In the genomic region with DNA sequence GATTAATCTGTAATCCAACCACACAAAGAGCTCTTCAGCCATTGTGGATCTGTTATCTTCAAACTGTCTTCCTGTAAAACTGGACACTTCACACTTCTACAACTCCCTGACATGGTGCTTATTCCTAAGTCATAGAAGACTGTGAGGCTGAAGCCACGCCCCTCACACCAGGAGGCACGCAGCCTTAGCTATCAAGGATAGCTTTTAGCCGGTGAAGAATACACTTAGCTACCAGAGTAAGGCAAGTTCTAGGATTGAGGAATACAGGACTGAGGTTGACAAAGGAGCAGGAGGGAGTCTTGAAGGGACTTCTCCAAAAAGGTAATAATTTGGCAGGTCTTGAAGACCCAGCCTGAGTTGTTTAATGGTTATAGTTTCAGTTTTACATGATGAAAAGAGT, we compare ENCODE assay signal across 18 cellular contexts.
A peak's percentile ranks its signal among the peaks of the same experiment; 100 is the strongest.
DNase-seq lines count a peak whose midpoint lies in the region; ATAC-seq, FAIRE-seq and TF ChIP-seq lines count a peak whose summit lies in the region.
"Had no signal": no experiment of that assay in that cellular context is flagged by ENCODE, and none has a peak within 500 bp of the region (broad histone marks: within the 10 kb centered on the region; RNA-seq: fewer than 3 reads in every experiment).

No MANE protein-coding gene starts in this region.

- H4K5ac ChIP-seq in IMR-90 (ENCODE audit: low read depth, low read length): no peak overlapping the region

- H3K4me1 Mint-ChIP-seq in neural progenitor cell: peaks cover 7% of the 10 kb centered on the region

- H3K79me1 ChIP-seq in IMR-90 (ENCODE audit: low read depth in 1 of 2, low read length in 2 of 2): no peaks in the 10 kb centered on the region

- FAIRE-seq in K562 (lab: Jason Lieb, UNC): no peak

- no CpG with 5 or more reads among the region's 3 CpGs for WGBS in IMR-90 (ENCODE audit: extremely low coverage in 2 of 2, insufficient read length in 1 of 2), 2 experiments
- WGBS in K562 (ENCODE audit: insufficient coverage, low coverage, missing lambda C conversion rate): 0% methylated on average over 3 of the region's 3 CpGs

- H3K4me1 ChIP-seq in IMR-90 (ENCODE audit: control insufficient read depth, insufficient read depth, low read length) (no peaks in the 10 kb centered on the region), K562 (replicated peaks in 1 of 2; ENCODE audit: control insufficient read depth in 2 of 2, insufficient read depth in 2 of 2, low read length in 2 of 2) (no peaks in the 10 kb centered on the region), neural progenitor cell (no peaks in the 10 kb centered on the region), HAP-1 (no peaks in the 10 kb centered on the region)
- H3K4me1 ChIP-seq: parathyroid adenoma had no signal

- H3F3A ChIP-seq in neural progenitor cell (ENCODE audit: low read depth): no peaks in the 10 kb centered on the region

- H3K9me3 Mint-ChIP-seq in neural progenitor cell: peaks cover 3% of the 10 kb centered on the region

- intact Hi-C loops in IMR-90 (cut with micrococcal nuclease) (no loop called here), K562 (cut with micrococcal nuclease) (no loop called here)

- DNase-seq in GM06990 (ENCODE audit: extremely low read depth, insufficient read length): no peak
- DNase-seq in IMR-90: no peak
- peak in 2 of 4 experiments; percentile 6 to 8 for DNase-seq in K562 (ENCODE audit: extremely low read depth in 1 of 4, low spot score in 3 of 4)
- DNase-seq in neural progenitor cell (ENCODE audit: low spot score): peak; percentile 61
- no peak for DNase-seq in HAP-1 (ENCODE audit: low spot score in 2 of 2)
- DNase-seq in NCI-H345 (lab: John Stamatoyannopoulos, UW): no peak
- DNase-seq: activated CD4-positive, alpha-beta T cell treated with anti-CD3 and anti-CD28 coated beads for 48 hours; activated CD8-positive, alpha-beta memory T cell treated with anti-CD3 and anti-CD28 coated beads, Interleukin-2, amount 50 U/mL, for 4 hours; activated gamma-delta T cell; cerebellar nuclear complex; DMS53; naive thymus-derived CD4-positive, alpha-beta T cell; NCI-H187 treated with DMSO at 0.1 percent for 48 hours; OCI-M1 had no signal

- BruUV-seq in IMR-90 (replicated peaks; lab: Mats Ljungman, UMichigan) (no TSS peak), K562 (replicated peaks; lab: Mats Ljungman, UMichigan) (no TSS peak)

- no peak overlapping the region for H3K14ac ChIP-seq in IMR-90 (replicated peaks; ENCODE audit: low read depth, low read length)

- H3K9me3 ChIP-seq in IMR-90 (ENCODE audit: control insufficient read depth, insufficient read depth, low read length) (no peaks in the 10 kb centered on the region), K562 (replicated peaks; ENCODE audit: control insufficient read depth, insufficient read depth, low read depth, low read length) (no peaks in the 10 kb centered on the region), neural progenitor cell (ENCODE audit: low read depth) (no peaks in the 10 kb centered on the region), HAP-1 (no peaks in the 10 kb centered on the region; the same call in 1 of the 2 replicates)
- H3K9me3 ChIP-seq: thoracic aorta had no signal

- H3K27ac Mint-ChIP-seq in neural progenitor cell: no peak overlapping the region

- no peaks in the 10 kb centered on the region for H3K36me3 ChIP-seq in GM06990 (ENCODE audit: control insufficient read depth, insufficient read depth, low read length)
- no peaks in the 10 kb centered on the region for H3K36me3 ChIP-seq in IMR-90 (ENCODE audit: control insufficient read depth, insufficient read depth, low read length)
- no peaks in the 10 kb centered on the region for H3K36me3 ChIP-seq in K562 (ENCODE audit: control insufficient read depth, insufficient read depth, low read length)
- no peaks in the 10 kb centered on the region for H3K36me3 ChIP-seq in neural progenitor cell
- no peaks in the 10 kb centered on the region for H3K36me3 ChIP-seq in HAP-1 (replicated peaks)
- H3K36me3 ChIP-seq: BLaER1 treated with 17β-estradiol and CSF1 and Interleukin-3, amounts not matched to agents 10 nM and 100 nM; thoracic aorta had no signal

- H3K9me1 ChIP-seq in IMR-90 (ENCODE audit: insufficient read depth, low read length) (no peaks in the 10 kb centered on the region), K562 (ENCODE audit: control insufficient read depth, insufficient read depth, low read length) (no peaks in the 10 kb centered on the region)

- no peak overlapping the region for H3K4ac ChIP-seq in IMR-90 (ENCODE audit: low read depth, low read length)

- TF ChIP-seq CTCF in GM06990 (IDR thresholded peaks at IDR 0.05; ENCODE audit: insufficient read depth, low read length, poor library complexity, severe bottlenecking) (no peak), IMR-90 (conservative IDR thresholded peaks at IDR 0.05; ENCODE audit: low read depth, low read length) (no peak), K562 (IDR thresholded peaks at IDR 0.05 in 2 of 3, conservative IDR thresholded peaks at IDR 0.05 in 1 of 3; ENCODE audit: insufficient read depth in 2 of 3, low read depth in 1 of 3, low read length in 3 of 3) (no peak), neural progenitor cell (IDR thresholded peaks at IDR 0.05) (no peak)

- H2BK15ac ChIP-seq in IMR-90 (ENCODE audit: low read depth, low read length): no peak overlapping the region

- CTCF ChIA-PET in IMR-90 (lab: Yijun Ruan, JAX) (interaction anchor here (0.6 kb wide), 1 partner anchor 378 kb away, joined by 3 read pairs; no protein-coding TSS in a partner anchor), K562 (lab: Yijun Ruan, JAX; ENCODE audit: low intra/inter-chr PET ratio) (no interaction called here)

- TF ChIP-seq POLR2A in IMR-90 (IDR thresholded peaks at IDR 0.05; ENCODE audit: low read depth, low read length): no peak
- no peak for TF ChIP-seq POLR2A in K562 (conservative IDR thresholded peaks at IDR 0.05)

- H2AFZ ChIP-seq in IMR-90 (replicated peaks; ENCODE audit: low read length, poor library complexity) (no peak overlapping the region), K562 (ENCODE audit: low read depth, low read length) (no peak overlapping the region), neural progenitor cell (replicated peaks) (no peak overlapping the region)
- H2AFZ ChIP-seq: parathyroid adenoma had no signal

- H3K27me3 Mint-ChIP-seq in neural progenitor cell (ENCODE audit: insufficient read depth, low read depth): peaks cover 2% of the 10 kb centered on the region

- dilution Hi-C loops in IMR-90 (cut with HindIII; ENCODE audit: low sequenced_read_pairs, unreplicated experiment): no loop called here

- H3K4me3 Mint-ChIP-seq in neural progenitor cell: no peak overlapping the region
- H3K4me3 Mint-ChIP-seq: naive thymus-derived CD4-positive, alpha-beta T cell had no signal

- H3K27me3 ChIP-seq in GM06990 (replicated peaks; ENCODE audit: control insufficient read depth, insufficient read depth, low read length) (no peaks in the 10 kb centered on the region), IMR-90 (ENCODE audit: control insufficient read depth, insufficient read depth, low read length) (no peaks in the 10 kb centered on the region; the same call in 1 of the 2 replicates), K562 (ENCODE audit: control insufficient read depth in 2 of 2, insufficient read depth in 2 of 2, low read length in 2 of 2) (no peaks in the 10 kb centered on the region), neural progenitor cell (no peaks in the 10 kb centered on the region), HAP-1 (ENCODE audit: low read depth) (no peaks in the 10 kb centered on the region)
- H3K27me3 ChIP-seq: BLaER1 treated with 17β-estradiol and CSF1 and Interleukin-3, amounts not matched to agents 10 nM and 100 nM had no signal

- in situ Hi-C loops in IMR-90 (cut with MboI; ENCODE audit: low sequenced_read_pairs): no loop called here
- in situ Hi-C loops in K562 (cut with MboI): no loop called here
- in situ Hi-C loops in HAP-1 (cut with MboI; ENCODE audit: low sequenced_read_pairs): loop anchor here (25.0 kb wide), 1 partner anchor 91 kb away; a partner anchor contains a TSS

- TF ChIP-seq EP300 in K562 (IDR thresholded peaks at IDR 0.05; ENCODE audit: low read length): no peak

- H2BK120ac ChIP-seq in IMR-90 (ENCODE audit: low read depth, low read length): no peak overlapping the region

- H4K20me1 ChIP-seq in IMR-90 (ENCODE audit: insufficient read depth, low read length) (no peaks in the 10 kb centered on the region), K562 (replicated peaks; ENCODE audit: control insufficient read depth, insufficient read depth, low read length) (no peaks in the 10 kb centered on the region), neural progenitor cell (ENCODE audit: low read depth) (no peaks in the 10 kb centered on the region)
- H4K20me1 ChIP-seq: BLaER1 treated with 17β-estradiol and CSF1 and Interleukin-3, amounts not matched to agents 10 nM and 100 nM had no signal

- no peak overlapping the region for H2AK9ac ChIP-seq in IMR-90 (replicated peaks; ENCODE audit: low read depth, low read length, poor library complexity)

- no peak overlapping the region for H3K23ac ChIP-seq in IMR-90 (ENCODE audit: low read depth, low read length)

- no peak overlapping the region for H2AK5ac ChIP-seq in IMR-90 (ENCODE audit: low read depth, low read length)

- POLR2A ChIA-PET in IMR-90 (lab: Charles Lee; ENCODE audit: unreplicated experiment) (no interaction called here), K562 (lab: Yijun Ruan, JAX) (no interaction called here)

- no peak overlapping the region for H3K9ac ChIP-seq in IMR-90 (ENCODE audit: low read depth, low read length)
- H3K9ac ChIP-seq in K562 (ENCODE audit: insufficient read depth in 1 of 2, low read depth in 2 of 2, low read length in 2 of 2): no peak overlapping the region
- H3K9ac ChIP-seq in neural progenitor cell: no peak overlapping the region
- H3K9ac ChIP-seq: BLaER1 treated with 17β-estradiol and CSF1 and Interleukin-3, amounts not matched to agents 10 nM and 100 nM; parathyroid adenoma had no signal

- H4K91ac ChIP-seq in IMR-90 (ENCODE audit: insufficient read depth, low read depth, low read length): no peak overlapping the region

- ATAC-seq in IMR-90 (ENCODE audit: low read depth) (peak; percentile 42; the same call in 1 of the 2 replicates), K562 (no peak)
- ATAC-seq in activated CD4-positive, CD25-positive, alpha-beta regulatory T cell treated with anti-CD3 and anti-CD28 coated beads, Interleukin-2, amount 50 U/mL, for 24 hours: no peak
- ATAC-seq: naive thymus-derived CD4-positive, alpha-beta T cell had no signal

- H3K79me2 ChIP-seq in K562 (ENCODE audit: control insufficient read depth, insufficient read depth, low read length): no peaks in the 10 kb centered on the region
- H3K79me2 ChIP-seq in neural progenitor cell (ENCODE audit: low read depth): no peaks in the 10 kb centered on the region
- H3K79me2 ChIP-seq: parathyroid adenoma had no signal

- no peak overlapping the region for H3K18ac ChIP-seq in IMR-90 (ENCODE audit: low read depth, low read length)

- H2BK20ac ChIP-seq in IMR-90 (ENCODE audit: low read depth, low read length): no peak overlapping the region

- H3K4me2 ChIP-seq in IMR-90 (ENCODE audit: low read depth, low read length) (peak overlapping the region; percentile 25; the same call in 1 of the 2 replicates), K562 (ENCODE audit: insufficient read depth, low read length) (no peak overlapping the region), neural progenitor cell (no peak overlapping the region)
- H3K4me2 ChIP-seq: BLaER1 treated with 17β-estradiol and CSF1 and Interleukin-3, amounts not matched to agents 10 nM and 100 nM had no signal

- H3K27ac ChIP-seq in IMR-90 (ENCODE audit: insufficient read depth, low read length): no peak overlapping the region
- H3K27ac ChIP-seq in K562 (ENCODE audit: extremely low read depth, low read depth, low read length): no peak overlapping the region
- no peak overlapping the region for H3K27ac ChIP-seq in neural progenitor cell
- H3K27ac ChIP-seq: BLaER1 treated with 17β-estradiol and CSF1 and Interleukin-3, amounts not matched to agents 10 nM and 100 nM; parathyroid adenoma; thoracic aorta had no signal

- no peak overlapping the region for H2BK5ac ChIP-seq in IMR-90 (ENCODE audit: low read depth, low read length, poor library complexity, severe bottlenecking)

- H3K4me3 ChIP-seq in GM06990 (replicated peaks; ENCODE audit: low read depth, low read length) (peak overlapping the region; percentile 40; the same call in 1 of the 2 replicates), IMR-90 (ENCODE audit: insufficient read depth, low read depth, low read length) (no peak overlapping the region), K562 (no peak overlapping the region), neural progenitor cell (no peak overlapping the region), HAP-1 (no peak overlapping the region)
- H3K4me3 ChIP-seq: BLaER1 treated with 17β-estradiol and CSF1 and Interleukin-3, amounts not matched to agents 10 nM and 100 nM; thoracic aorta had no signal

- H4K8ac ChIP-seq in IMR-90 (ENCODE audit: low read depth in 2 of 2, low read length in 2 of 2): no peak overlapping the region

- H3K56ac ChIP-seq in IMR-90 (ENCODE audit: extremely low read depth, insufficient read depth, low read length): no peak overlapping the region

- no peak for TF ChIP-seq RAD21 in IMR-90 (IDR thresholded peaks at IDR 0.05; ENCODE audit: low read length)
- no peak for TF ChIP-seq RAD21 in K562 (CRISPR knock-in tag; conservative IDR thresholded peaks at IDR 0.05 in 1 of 2, IDR thresholded peaks at IDR 0.05 in 1 of 2)

- no peaks in the 10 kb centered on the region for H3K36me3 Mint-ChIP-seq in neural progenitor cell
- H3K36me3 Mint-ChIP-seq: naive thymus-derived CD4-positive, alpha-beta T cell had no signal
